15 cellular contexts compared by ENCODE assay signal in the genomic region with DNA sequence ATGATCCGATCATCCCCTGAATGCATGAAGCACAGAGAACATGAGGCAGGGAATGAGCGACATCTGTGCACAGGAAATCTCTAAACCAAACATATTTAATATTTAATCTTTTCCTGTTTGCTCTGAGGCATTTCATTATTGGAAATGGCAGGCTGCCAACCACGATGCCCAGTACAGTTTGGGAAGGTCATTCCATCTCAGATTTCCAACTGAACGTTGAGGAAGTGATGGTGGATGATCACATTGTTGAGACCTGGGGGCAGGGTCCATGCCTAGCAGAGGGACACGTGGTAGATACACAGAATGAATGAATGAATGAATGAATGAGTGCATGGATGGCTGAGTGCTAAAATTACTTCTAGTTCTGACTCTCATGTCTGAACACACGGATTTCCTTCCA. TPM values are rescaled to one million over a fixed set of nuclear protein-coding genes. Genes with fewer than 3 reads are reported as not detected.
A peak's percentile ranks its signal among the peaks of the same experiment; 100 is the strongest.
DNase-seq lines count a peak whose midpoint lies in the region; ATAC-seq and TF ChIP-seq lines count a peak whose summit lies in the region.
"Had no signal": no experiment of that assay in that cellular context is flagged by ENCODE, and none has a peak within 500 bp of the region (broad histone marks: within the 10 kb centered on the region; RNA-seq: fewer than 3 reads in every experiment).

No MANE protein-coding gene starts in this region.

- DNase-seq in SK-N-SH, result no peak
- DNase-seq in HT1080 (ENCODE audit: low read depth), result peak; percentile 43
- DNase-seq in activated CD8-positive, alpha-beta T cell treated with anti-CD3 and anti-CD28 coated beads for 36 hours, result no peak
- peak; percentile 73 for DNase-seq in lung microvascular endothelial cell (ENCODE audit: low read depth in 2 of 2)
- DNase-seq in right atrium auricular region (ENCODE audit: low spot score), result no peak
- DNase-seq: GF-D8, transverse colon, WERI-Rb-1 had no signal

- H3K27me3 ChIP-seq in SK-N-SH (ENCODE audit: insufficient read depth) (no peaks in the 10 kb centered on the region), right atrium auricular region (no peaks in the 10 kb centered on the region)
- H3K27me3 ChIP-seq: transverse colon had no signal

- no peak overlapping the region for H3K4me3 Mint-ChIP-seq in activated CD8-positive, alpha-beta T cell treated with anti-CD3 and anti-CD28 coated beads for 36 hours

- CTCF ChIA-PET in SK-N-SH (lab: Yijun Ruan, JAX), result no interaction called here
- CTCF ChIA-PET in activated CD8-positive, alpha-beta T cell treated with anti-CD3 and anti-CD28 coated beads for 36 hours (lab: Charles Lee), result interaction anchor here (3.3 kb wide), 1 partner anchor 16 kb away, joined by 16 read pairs; a partner anchor contains a TSS

- no peak overlapping the region for H3K27ac ChIP-seq in SK-N-SH (ENCODE audit: low read depth in 2 of 2, low read length in 1 of 2)
- H3K27ac ChIP-seq in right atrium auricular region, result no peak overlapping the region
- H3K27ac ChIP-seq: RWPE1, transverse colon, WERI-Rb-1 had no signal

- H3K4me2 ChIP-seq in SK-N-SH, result no peak overlapping the region

- no peak for ATAC-seq in SK-N-SH treated with all-trans-retinoic acid at 6 μM for 48 hours
- no peak for ATAC-seq in activated CD8-positive, alpha-beta T cell treated with anti-CD3 and anti-CD28 coated beads for 36 hours
- no peak for ATAC-seq in HG02588 (IDR thresholded peaks at IDR 0.05; ENCODE audit: unreplicated experiment)
- no peak for ATAC-seq in GM21786 (IDR thresholded peaks at IDR 0.05; ENCODE audit: unreplicated experiment)

- H2AFZ ChIP-seq in SK-N-SH (ENCODE audit: low read depth), result no peak overlapping the region

- H3K36me3 ChIP-seq in SK-N-SH (replicated peaks in 1 of 2; ENCODE audit: control insufficient read depth in 1 of 2, insufficient read depth in 2 of 2, low read length in 1 of 2) (no peaks in the 10 kb centered on the region), right atrium auricular region (no peaks in the 10 kb centered on the region)
- H3K36me3 ChIP-seq: transverse colon, WERI-Rb-1 had no signal

- no peaks in the 10 kb centered on the region for H3K9me2 ChIP-seq in SK-N-SH

- 39% methylated on average over 6 of the region's 6 CpGs for WGBS in SK-N-SH (ENCODE audit: low lambda C conversion rate)

- H3K9ac ChIP-seq in SK-N-SH, result no peak overlapping the region

- H3K4me1 Mint-ChIP-seq in activated CD8-positive, alpha-beta T cell treated with anti-CD3 and anti-CD28 coated beads for 36 hours (ENCODE audit: low read depth), result peaks cover 95% of the 10 kb centered on the region

- no peaks in the 10 kb centered on the region for H3K9me3 ChIP-seq in SK-N-SH
- no peaks in the 10 kb centered on the region for H3K9me3 ChIP-seq in right atrium auricular region
- H3K9me3 ChIP-seq: transverse colon had no signal

- peak overlapping the region; percentile 36 for H3K27ac Mint-ChIP-seq in activated CD8-positive, alpha-beta T cell treated with anti-CD3 and anti-CD28 coated beads for 36 hours

- intact Hi-C loops in activated CD8-positive, alpha-beta T cell treated with anti-CD3 and anti-CD28 coated beads for 36 hours (cut with micrococcal nuclease), result loop anchor here (10.0 kb wide), 1 partner anchor 252 kb away; no protein-coding TSS in a partner anchor

- no peaks in the 10 kb centered on the region for H3K79me2 ChIP-seq in SK-N-SH (ENCODE audit: insufficient read depth)

- H3K4me1 ChIP-seq in SK-N-SH (ENCODE audit: control insufficient read depth in 1 of 2, insufficient read depth in 2 of 2, low read depth in 1 of 2, low read length in 1 of 2), result peaks cover 17 to 24% of the 10 kb centered on the region in 2 experiments; a peak in 3 of 4 replicates
- H3K4me1 ChIP-seq in right atrium auricular region, result no peaks in the 10 kb centered on the region
- H3K4me1 ChIP-seq: transverse colon had no signal

- TF ChIP-seq CTCF in SK-N-SH (IDR thresholded peaks at IDR 0.05), result no peak
- no peak for TF ChIP-seq CTCF in activated CD8-positive, alpha-beta T cell treated with anti-CD3 and anti-CD28 coated beads for 36 hours (IDR thresholded peaks at IDR 0.05)
- TF ChIP-seq CTCF in right atrium auricular region (IDR thresholded peaks at IDR 0.05), result no peak

- peaks cover 3% of the 10 kb centered on the region for H3K27me3 Mint-ChIP-seq in activated CD8-positive, alpha-beta T cell treated with anti-CD3 and anti-CD28 coated beads for 36 hours

- TF ChIP-seq EP300 in SK-N-SH (IDR thresholded peaks at IDR 0.05; ENCODE audit: borderline replicate concordance in 1 of 2, low read depth in 1 of 2, low read length in 1 of 2), result no peak

- H3K36me3 Mint-ChIP-seq in activated CD8-positive, alpha-beta T cell treated with anti-CD3 and anti-CD28 coated beads for 36 hours (ENCODE audit: low read depth), result peaks cover 4% of the 10 kb centered on the region
- H3K36me3 Mint-ChIP-seq: naive B cell had no signal

- no peaks in the 10 kb centered on the region for H4K20me1 ChIP-seq in SK-N-SH (ENCODE audit: insufficient read depth)

- no peak overlapping the region for H3K4me3 ChIP-seq in SK-N-SH (ENCODE audit: low read depth in 2 of 2, low read length in 1 of 2)
- H3K4me3 ChIP-seq in right atrium auricular region, result no peak overlapping the region
- H3K4me3 ChIP-seq: transverse colon had no signal

- peaks cover 24% of the 10 kb centered on the region for H3F3A ChIP-seq in SK-N-SH (replicated peaks; ENCODE audit: insufficient read depth)

- H3K9me3 Mint-ChIP-seq in activated CD8-positive, alpha-beta T cell treated with anti-CD3 and anti-CD28 coated beads for 36 hours, result peaks cover 2% of the 10 kb centered on the region
- H3K9me3 Mint-ChIP-seq: IgD-negative memory B cell, naive B cell had no signal

- POLR2A ChIA-PET in SK-N-SH (lab: Yijun Ruan, JAX), result no interaction called here
- POLR2A ChIA-PET in activated CD8-positive, alpha-beta T cell treated with anti-CD3 and anti-CD28 coated beads for 36 hours (lab: Charles Lee), result interaction anchor here (0.8 to 1.5 kb wide), 5 partner anchors 12 to 28 kb away, joined by 3 to 5 read pairs (median 3); no protein-coding TSS in a partner anchor

- TF ChIP-seq RAD21 in SK-N-SH (IDR thresholded peaks at IDR 0.05; ENCODE audit: low read length), result no peak

TF ChIP-seq in SK-N-SH, 30 proteins besides CTCF, POLR2A, EP300 and RAD21:
- peak; percentile 60 for TF ChIP-seq NFIC (IDR thresholded peaks at IDR 0.05; ENCODE audit: borderline replicate concordance)
- TF ChIP-seq MEF2A (IDR thresholded peaks at IDR 0.05; ENCODE audit: borderline replicate concordance, low read depth), result no peak
- TF ChIP-seq NRF1 (IDR thresholded peaks at IDR 0.05; ENCODE audit: low read depth, low read length), result no peak
- TF ChIP-seq, protein P1, sequence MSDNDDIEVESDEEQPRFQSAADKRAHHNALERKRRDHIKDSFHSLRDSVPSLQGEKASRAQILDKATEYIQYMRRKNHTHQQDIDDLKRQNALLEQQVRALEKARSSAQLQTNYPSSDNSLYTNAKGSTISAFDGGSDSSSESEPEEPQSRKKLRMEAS (IDR thresholded peaks at IDR 0.05; ENCODE audit: low read depth), result 0 out of 2 replicates have a peak, but pooled peaks have one; percentile 18
- no peak for TF ChIP-seq FOSL2 (IDR thresholded peaks at IDR 0.05; ENCODE audit: borderline replicate concordance, low read depth)

TF ChIP-seq in SK-N-SH treated with all-trans-retinoic acid at 6 μM for 48 hours, 23 proteins besides CTCF, POLR2A, EP300 and RAD21:
- TF ChIP-seq, protein P2, sequence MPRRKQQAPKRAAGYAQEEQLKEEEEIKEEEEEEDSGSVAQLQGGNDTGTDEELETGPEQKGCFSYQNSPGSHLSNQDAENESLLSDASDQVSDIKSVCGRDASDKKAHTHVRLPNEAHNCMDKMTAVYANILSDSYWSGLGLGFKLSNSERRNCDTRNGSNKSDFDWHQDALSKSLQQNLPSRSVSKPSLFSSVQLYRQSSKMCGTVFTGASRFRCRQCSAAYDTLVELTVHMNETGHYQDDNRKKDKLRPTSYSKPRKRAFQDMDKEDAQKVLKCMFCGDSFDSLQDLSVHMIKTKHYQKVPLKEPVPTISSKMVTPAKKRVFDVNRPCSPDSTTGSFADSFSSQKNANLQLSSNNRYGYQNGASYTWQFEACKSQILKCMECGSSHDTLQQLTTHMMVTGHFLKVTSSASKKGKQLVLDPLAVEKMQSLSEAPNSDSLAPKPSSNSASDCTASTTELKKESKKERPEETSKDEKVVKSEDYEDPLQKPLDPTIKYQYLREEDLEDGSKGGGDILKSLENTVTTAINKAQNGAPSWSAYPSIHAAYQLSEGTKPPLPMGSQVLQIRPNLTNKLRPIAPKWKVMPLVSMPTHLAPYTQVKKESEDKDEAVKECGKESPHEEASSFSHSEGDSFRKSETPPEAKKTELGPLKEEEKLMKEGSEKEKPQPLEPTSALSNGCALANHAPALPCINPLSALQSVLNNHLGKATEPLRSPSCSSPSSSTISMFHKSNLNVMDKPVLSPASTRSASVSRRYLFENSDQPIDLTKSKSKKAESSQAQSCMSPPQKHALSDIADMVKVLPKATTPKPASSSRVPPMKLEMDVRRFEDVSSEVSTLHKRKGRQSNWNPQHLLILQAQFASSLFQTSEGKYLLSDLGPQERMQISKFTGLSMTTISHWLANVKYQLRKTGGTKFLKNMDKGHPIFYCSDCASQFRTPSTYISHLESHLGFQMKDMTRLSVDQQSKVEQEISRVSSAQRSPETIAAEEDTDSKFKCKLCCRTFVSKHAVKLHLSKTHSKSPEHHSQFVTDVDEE (CRISPR knock-in tag; IDR thresholded peaks at IDR 0.05), result no peak
- TF ChIP-seq, protein P3, sequence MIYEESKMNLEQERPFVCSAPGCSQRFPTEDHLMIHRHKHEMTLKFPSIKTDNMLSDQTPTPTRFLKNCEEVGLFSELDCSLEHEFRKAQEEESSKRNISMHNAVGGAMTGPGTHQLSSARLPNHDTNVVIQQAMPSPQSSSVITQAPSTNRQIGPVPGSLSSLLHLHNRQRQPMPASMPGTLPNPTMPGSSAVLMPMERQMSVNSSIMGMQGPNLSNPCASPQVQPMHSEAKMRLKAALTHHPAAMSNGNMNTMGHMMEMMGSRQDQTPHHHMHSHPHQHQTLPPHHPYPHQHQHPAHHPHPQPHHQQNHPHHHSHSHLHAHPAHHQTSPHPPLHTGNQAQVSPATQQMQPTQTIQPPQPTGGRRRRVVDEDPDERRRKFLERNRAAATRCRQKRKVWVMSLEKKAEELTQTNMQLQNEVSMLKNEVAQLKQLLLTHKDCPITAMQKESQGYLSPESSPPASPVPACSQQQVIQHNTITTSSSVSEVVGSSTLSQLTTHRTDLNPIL (CRISPR knock-in tag; IDR thresholded peaks at IDR 0.05; ENCODE audit: low read depth), result no peak

RNA-seq across cellular contexts. Expression of a gene that starts 15.9 kb away (rescaled TPM):
- polyA plus RNA-seq in SK-N-SH (2012; rRNA removed), result not detected in 2 replicates
- not detected in 2 replicates for polyA plus RNA-seq in SK-N-SH (2012; cell fraction: cytosol; rRNA removed)
- not detected in 2 replicates for polyA plus RNA-seq in SK-N-SH (2012; cell fraction: nucleus; rRNA removed)
- not detected in 2 replicates for total RNA-seq in HT1080 (2014; rRNA removed; shearing (Covaris generic))
- not detected in 2 replicates for polyA plus RNA-seq in HT1080 (2015; cell fraction: cytosol; rRNA removed)
- polyA plus RNA-seq in HT1080 (2015; cell fraction: nucleus; rRNA removed), result not detected in 2 replicates
- total RNA-seq in activated CD8-positive, alpha-beta T cell treated with anti-CD3 and anti-CD28 coated beads for 36 hours, result 1 to 10 TPM; 7.0 to 8.4 TPM
- total RNA-seq in lung microvascular endothelial cell (not detected in 2 replicates), right atrium auricular region (not detected)
- total RNA-seq: cerebellum had no signal

Comparison
In these comparisons a context has a peak if more than half of its experiments do, and no peak if none do; other contexts are left out.
1. DNase-seq: peak in HT1080 (single experiment) and lung microvascular endothelial cell (2 of 2); none in SK-N-SH (single experiment), activated CD8-positive, alpha-beta T cell treated with anti-CD3 and anti-CD28 coated beads for 36 hours (single experiment) and right atrium auricular region (single experiment).